ENCODE assay signal across 29 cellular contexts in the genomic region with DNA sequence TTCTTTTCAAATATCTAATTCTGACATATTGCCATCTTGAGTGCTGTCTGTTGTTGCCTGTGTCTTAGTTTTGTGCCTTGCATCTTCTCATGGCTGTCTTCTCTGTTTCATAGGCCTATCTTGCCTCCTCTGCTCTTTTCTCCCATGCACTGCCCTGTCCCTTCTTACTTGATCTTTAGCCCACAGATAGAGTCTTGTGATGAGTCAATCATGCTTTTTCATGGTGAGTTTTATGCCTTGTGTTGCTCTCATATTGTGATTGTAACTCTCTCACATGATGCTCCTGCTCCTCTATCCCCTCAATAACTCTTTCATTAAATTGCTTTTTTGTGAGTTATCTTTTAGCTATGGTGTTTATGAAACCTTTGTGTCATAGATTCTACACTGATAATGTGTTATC.
DNase-seq lines count a peak whose midpoint lies in the region; ATAC-seq, FAIRE-seq and TF ChIP-seq lines count a peak whose summit lies in the region.
"Had no signal": no experiment of that assay in that cellular context is flagged by ENCODE, and none has a peak within 500 bp of the region (broad histone marks: within the 10 kb centered on the region; RNA-seq: fewer than 3 reads in every experiment).

No MANE protein-coding gene starts in this region.

- no peak overlapping the region for H3K14ac ChIP-seq in H1 (ENCODE audit: insufficient read length)

- no peak overlapping the region for H2AK5ac ChIP-seq in H1 (ENCODE audit: low read depth, low read length)

- no peak for FAIRE-seq in H1 (lab: Jason Lieb, UNC)
- FAIRE-seq: A549, GM12891, H54, HepG2, K562 had no signal

- ATAC-seq in GM19395 (IDR thresholded peaks at IDR 0.05; ENCODE audit: unreplicated experiment) (peak; percentile 50), gastrocnemius medialis (no peak)
- ATAC-seq: A549, HepG2, K562, PC-3 had no signal

- no peaks in the 10 kb centered on the region for H3K36me3 ChIP-seq in H1 (ENCODE audit: control insufficient read depth in 2 of 4, insufficient read depth in 4 of 4, low read length in 3 of 4)
- H3K36me3 ChIP-seq in osteoblast (ENCODE audit: insufficient read depth, low read length) = no peaks in the 10 kb centered on the region
- no peaks in the 10 kb centered on the region for H3K36me3 ChIP-seq in thyroid gland
- no peaks in the 10 kb centered on the region for H3K36me3 ChIP-seq in gastrocnemius medialis
- no peaks in the 10 kb centered on the region for H3K36me3 ChIP-seq in neural progenitor cell

- peak; percentile 64 for DNase-seq in OCI-M1 (lab: John Stamatoyannopoulos, UW)
- DNase-seq in H1 (ENCODE audit: low read depth in 1 of 2, low spot score in 2 of 2) = no peak
- DNase-seq in osteoblast (ENCODE audit: insufficient read length, low spot score, missing footprints) = no peak
- DNase-seq in thyroid gland = no peak
- no peak for DNase-seq in mucosa of gallbladder (ENCODE audit: low spot score)
- no peak for DNase-seq in gastrocnemius medialis
- no peak for DNase-seq in neural progenitor cell (ENCODE audit: low spot score)
- DNase-seq: AML-193; C1 segment of cervical spinal cord; Caco-2; CD4-positive, alpha-beta memory T cell; DMS79; GF-D8; Kasumi-1; NCI-H1092 treated with DMSO at 0.1 percent for 48 hours; NCI-H1436; NCI-H187; NCI-H2081 treated with DMSO at 0.1 percent for 48 hours; NCI-H2171; NCI-H345; NCI-H510A treated with DMSO at 0.1 percent for 48 hours; NCI-H774; PC-3 had no signal

- POLR2A ChIA-PET in H1 (lab: Charles Lee; ENCODE audit: partially characterized antibody) = interaction anchor here (1.3 kb wide), 1 partner anchor 12 kb away, joined by 3 read pairs; no protein-coding TSS in a partner anchor

- H3K27me3 Mint-ChIP-seq in neural progenitor cell (ENCODE audit: insufficient read depth, low read depth) = no peaks in the 10 kb centered on the region
- H3K27me3 Mint-ChIP-seq: CD4-positive, alpha-beta memory T cell had no signal

- H3K27ac ChIP-seq in H1 (ENCODE audit: low read depth, low read length) (no peak overlapping the region), osteoblast (ENCODE audit: low read depth, low read length) (peak overlapping the region; percentile 70), thyroid gland (no peak overlapping the region), gastrocnemius medialis (no peak overlapping the region), neural progenitor cell (no peak overlapping the region)
- H3K27ac ChIP-seq: A549 had no signal

- intact Hi-C loops in thyroid gland (cut with DNase I) = no loop called here
- intact Hi-C loops in gastrocnemius medialis (cut with DNase I; ENCODE audit: low total_unique reads) = no loop called here

- no peak overlapping the region for H2BK120ac ChIP-seq in H1 (replicated peaks; ENCODE audit: low read depth, low read length)

- no peaks in the 10 kb centered on the region for H3K4me1 ChIP-seq in H1 (replicated peaks in 1 of 4; ENCODE audit: control insufficient read depth in 3 of 4, insufficient read depth in 4 of 4, low read length in 3 of 4)
- peaks cover 33% of the 10 kb centered on the region for H3K4me1 ChIP-seq in osteoblast (ENCODE audit: insufficient read depth, low read length)
- H3K4me1 ChIP-seq in thyroid gland = no peaks in the 10 kb centered on the region
- H3K4me1 ChIP-seq in gastrocnemius medialis = peaks cover 5 to 6% of the 10 kb centered on the region in 2 donors
- no peaks in the 10 kb centered on the region for H3K4me1 ChIP-seq in neural progenitor cell
- H3K4me1 ChIP-seq: A549, Caco-2 had no signal

- H3K79me2 ChIP-seq in H1 (ENCODE audit: control insufficient read depth in 1 of 2, insufficient read depth in 2 of 2, low read length in 2 of 2) = no peaks in the 10 kb centered on the region
- no peaks in the 10 kb centered on the region for H3K79me2 ChIP-seq in osteoblast (ENCODE audit: insufficient read depth, low read length)
- no peaks in the 10 kb centered on the region for H3K79me2 ChIP-seq in neural progenitor cell (ENCODE audit: low read depth)

- no peak overlapping the region for H2BK5ac ChIP-seq in H1 (ENCODE audit: low read depth, low read length)

- TF ChIP-seq EP300 in H1 (IDR thresholded peaks at IDR 0.05; ENCODE audit: borderline replicate concordance in 1 of 2, low read depth in 2 of 2, low read length in 2 of 2) = no peak

- CTCF ChIA-PET in H1 (lab: Charles Lee; ENCODE audit: partially characterized antibody) = no interaction called here

- no peak overlapping the region for H3K18ac ChIP-seq in H1 (ENCODE audit: extremely low read depth, low read length)

- no peak overlapping the region for H3K56ac ChIP-seq in H1 (replicated peaks; ENCODE audit: insufficient read length, low read depth, low read length)

- H2AFZ ChIP-seq in H1 (ENCODE audit: low read length) (0 out of 2 replicates have a peak overlapping the region, but pooled peaks have one; percentile 4), osteoblast (ENCODE audit: low read length) (no peak overlapping the region), neural progenitor cell (replicated peaks) (no peak overlapping the region)

- H3K9me3 Mint-ChIP-seq in neural progenitor cell = no peaks in the 10 kb centered on the region

- H4K91ac ChIP-seq in H1 (replicated peaks; ENCODE audit: insufficient read length, low read length) = no peak overlapping the region

- H4K8ac ChIP-seq in H1 (ENCODE audit: extremely low read depth, insufficient read depth, low read length) = no peak overlapping the region

- H3K9ac ChIP-seq in H1 (replicated peaks in 1 of 4; ENCODE audit: extremely low read depth in 1 of 4, low read depth in 3 of 4, low read length in 3 of 4) (no peak overlapping the region), neural progenitor cell (no peak overlapping the region)

- H3K27ac Mint-ChIP-seq in neural progenitor cell = no peak overlapping the region
- H3K27ac Mint-ChIP-seq: CD4-positive, alpha-beta memory T cell had no signal

- H3K4me3 ChIP-seq in H1 (ENCODE audit: extremely low read depth in 1 of 4, insufficient read depth in 2 of 4, low read depth in 3 of 4, low read length in 4 of 4) = no peak overlapping the region
- no peak overlapping the region for H3K4me3 ChIP-seq in osteoblast (ENCODE audit: insufficient read depth, low read length)
- no peak overlapping the region for H3K4me3 ChIP-seq in thyroid gland (replicated peaks in 1 of 3)
- no peak overlapping the region for H3K4me3 ChIP-seq in gastrocnemius medialis
- H3K4me3 ChIP-seq in neural progenitor cell = no peak overlapping the region
- H3K4me3 ChIP-seq: A549, K562 had no signal

- no peak overlapping the region for H2BK15ac ChIP-seq in H1 (ENCODE audit: low read length)

- H3K4me2 ChIP-seq in H1 (ENCODE audit: insufficient read depth in 1 of 2, low read depth in 2 of 2, low read length in 2 of 2) (no peak overlapping the region), osteoblast (ENCODE audit: insufficient read depth, low read length) (no peak overlapping the region), neural progenitor cell (no peak overlapping the region)
- H3K4me2 ChIP-seq: A549 had no signal

- in situ Hi-C loops in gastrocnemius medialis (cut with MboI; ENCODE audit: low sequenced_read_pairs in 4 of 4) = no loop called here

- no peak overlapping the region for H4K5ac ChIP-seq in H1 (ENCODE audit: insufficient read length, low read depth, low read length)

- H3K4me3 Mint-ChIP-seq in neural progenitor cell = no peak overlapping the region
- H3K4me3 Mint-ChIP-seq: CD4-positive, alpha-beta memory T cell had no signal

- no peak overlapping the region for H3K4ac ChIP-seq in H1 (replicated peaks; ENCODE audit: insufficient read length, low read depth, low read length)

- no peaks in the 10 kb centered on the region for H3K9me3 ChIP-seq in H1 (ENCODE audit: insufficient read depth in 2 of 2, low read depth in 1 of 2, low read length in 1 of 2)
- no peaks in the 10 kb centered on the region for H3K9me3 ChIP-seq in osteoblast (ENCODE audit: low read depth, low read length)
- no peaks in the 10 kb centered on the region for H3K9me3 ChIP-seq in thyroid gland
- no peaks in the 10 kb centered on the region for H3K9me3 ChIP-seq in gastrocnemius medialis
- no peaks in the 10 kb centered on the region for H3K9me3 ChIP-seq in neural progenitor cell (ENCODE audit: low read depth)
- H3K9me3 ChIP-seq: A549, Caco-2 had no signal

- no peaks in the 10 kb centered on the region for H3K4me1 Mint-ChIP-seq in neural progenitor cell
- H3K4me1 Mint-ChIP-seq: CD4-positive, alpha-beta memory T cell had no signal

- H4K20me1 ChIP-seq in H1 (replicated peaks in 1 of 2; ENCODE audit: control insufficient read depth in 1 of 2, insufficient read depth in 2 of 2, low read length in 2 of 2) = no peaks in the 10 kb centered on the region
- no peaks in the 10 kb centered on the region for H4K20me1 ChIP-seq in osteoblast (ENCODE audit: insufficient read depth, low read length)
- H4K20me1 ChIP-seq in neural progenitor cell (ENCODE audit: low read depth) = no peaks in the 10 kb centered on the region

- H2BK12ac ChIP-seq in H1 (ENCODE audit: low read depth, low read length) = no peak overlapping the region

- no peaks in the 10 kb centered on the region for H3F3A ChIP-seq in neural progenitor cell (ENCODE audit: low read depth)

- no peak overlapping the region for H2BK20ac ChIP-seq in H1 (ENCODE audit: low read length)

- TF ChIP-seq RAD21 in H1 (IDR thresholded peaks at IDR 0.05 in 1 of 2, conservative IDR thresholded peaks at IDR 0.05 in 1 of 2; ENCODE audit: low read depth in 2 of 2, low read length in 2 of 2) = no peak

- no peaks in the 10 kb centered on the region for H3K79me1 ChIP-seq in H1 (ENCODE audit: low read depth, low read length)

- H3K23me2 ChIP-seq in H1 (ENCODE audit: low read depth, low read length) = no peaks in the 10 kb centered on the region; the same call in 1 of the 2 replicates

- H3K23ac ChIP-seq in H1 (ENCODE audit: insufficient read length) = no peak overlapping the region

- H3K36me3 Mint-ChIP-seq in neural progenitor cell = no peaks in the 10 kb centered on the region
- H3K36me3 Mint-ChIP-seq: CD4-positive, alpha-beta memory T cell had no signal

- TF ChIP-seq CTCF in H1 (IDR thresholded peaks at IDR 0.05; ENCODE audit: control extremely low read depth in 1 of 3, insufficient read depth in 1 of 3, low read depth in 1 of 3, low read length in 3 of 3) (no peak), osteoblast (IDR thresholded peaks at IDR 0.05; ENCODE audit: extremely low read depth, low read depth, low read length) (no peak), thyroid gland (IDR thresholded peaks at IDR 0.05) (no peak), gastrocnemius medialis (IDR thresholded peaks at IDR 0.05 in 4 of 5, conservative IDR thresholded peaks at IDR 0.05 in 1 of 5) (no peak), neural progenitor cell (IDR thresholded peaks at IDR 0.05) (no peak)

- TF ChIP-seq POLR2A in H1 (IDR thresholded peaks at IDR 0.05; ENCODE audit: control extremely low read depth in 1 of 2, low read depth in 2 of 2, low read length in 2 of 2) (no peak), thyroid gland (IDR thresholded peaks at IDR 0.05) (no peak), gastrocnemius medialis (IDR thresholded peaks at IDR 0.05) (no peak)

- H3K27me3 ChIP-seq in H1 (replicated peaks in 1 of 4; ENCODE audit: control insufficient read depth in 3 of 4, extremely low read depth in 1 of 4, insufficient read depth in 3 of 4, low read length in 3 of 4) (no peaks in the 10 kb centered on the region), osteoblast (ENCODE audit: insufficient read depth, low read length) (no peaks in the 10 kb centered on the region), thyroid gland (no peaks in the 10 kb centered on the region), gastrocnemius medialis (no peaks in the 10 kb centered on the region), neural progenitor cell (no peaks in the 10 kb centered on the region)
